7 cellular contexts compared by ENCODE assay signal in genomic region chr12:27780612-27781408, GRCh38. TPM values are rescaled to one million over a fixed set of nuclear protein-coding genes. Genes with fewer than 3 reads are reported as not detected.
DNase-seq lines count a peak whose midpoint lies in the region; ATAC-seq and TF ChIP-seq lines count a peak whose summit lies in the region.

No MANE protein-coding gene starts in this region.

- H3K4me1 ChIP-seq in naive thymus-derived CD4-positive, alpha-beta T cell (ENCODE audit: control insufficient read depth in 2 of 2, insufficient read depth in 2 of 2, low read length in 2 of 2): peaks cover 5 to 12% of the 10 kb centered on the region in 2 donors
- peaks cover 32% of the 10 kb centered on the region for H3K4me1 ChIP-seq in vagina

- POLR2A ChIA-PET in naive thymus-derived CD4-positive, alpha-beta T cell (lab: Charles Lee): interaction anchor here (0.6 to 3.5 kb wide), 11 partner anchors 9 to 839 kb away, joined by 3 to 17 read pairs (median 4); no protein-coding TSS in a partner anchor

- intact Hi-C loops in naive thymus-derived CD4-positive, alpha-beta T cell (cut with micrococcal nuclease): loop anchor here (1.0 to 10.0 kb wide), 12 partner anchors 19 to 1600 kb away; partner anchors contain the start of genes MRPS35 (in 2 of the 2), PPFIBP1 (in 2 of the 2), CCDC91 (in 1 of the 2) and ERGIC2 (in 1 of the 2)
- intact Hi-C loops in vagina (cut with DNase I): no loop called here

- H3K4me3 ChIP-seq in MG63 (peak overlapping the region; percentile 76), epithelial cell of esophagus (ENCODE audit: low read length) (peak overlapping the region; percentile 69), vagina (peak overlapping the region; percentile 68 to 89)
- peak overlapping the region; percentile 81 for H3K4me3 ChIP-seq in naive thymus-derived CD4-positive, alpha-beta T cell (ENCODE audit: low read length)

- peaks cover 0 to 17% (median 0%) of the 10 kb centered on the region in 5 donors for H3K27me3 Mint-ChIP-seq in naive thymus-derived CD4-positive, alpha-beta T cell

- peak overlapping the region; percentile 76 for H3K27ac ChIP-seq in naive thymus-derived CD4-positive, alpha-beta T cell (ENCODE audit: low read depth, low read length)
- H3K27ac ChIP-seq in vagina: peak overlapping the region; percentile 86

- peaks cover 24 to 49% (median 44%) of the 10 kb centered on the region in 7 donors for H3K4me1 Mint-ChIP-seq in naive thymus-derived CD4-positive, alpha-beta T cell

- TF ChIP-seq CTCF in epithelial cell of esophagus (IDR thresholded peaks at IDR 0.05; ENCODE audit: insufficient read depth, low read depth, low read length, missing control alignments): no peak
- no peak for TF ChIP-seq CTCF in vagina (IDR thresholded peaks at IDR 0.05)

- TF ChIP-seq POLR2A in vagina (IDR thresholded peaks at IDR 0.05): no peak

- H3K9me3 ChIP-seq in MG63: no peaks in the 10 kb centered on the region
- no peaks in the 10 kb centered on the region for H3K9me3 ChIP-seq in naive thymus-derived CD4-positive, alpha-beta T cell (ENCODE audit: control insufficient read depth in 2 of 3, low read length in 3 of 3)
- no peaks in the 10 kb centered on the region for H3K9me3 ChIP-seq in vagina

- peak overlapping the region; percentile 81 to 88 (median 86) for H3K4me3 Mint-ChIP-seq in naive thymus-derived CD4-positive, alpha-beta T cell

- peak overlapping the region; percentile 67 to 90 (median 77) for H3K27ac Mint-ChIP-seq in naive thymus-derived CD4-positive, alpha-beta T cell

- no peaks in the 10 kb centered on the region for H3K27me3 ChIP-seq in MG63
- no peaks in the 10 kb centered on the region for H3K27me3 ChIP-seq in naive thymus-derived CD4-positive, alpha-beta T cell (ENCODE audit: control insufficient read depth in 2 of 2, insufficient read depth in 2 of 2, low read length in 2 of 2)
- no peaks in the 10 kb centered on the region for H3K27me3 ChIP-seq in vagina

- ATAC-seq in GM18502 (IDR thresholded peaks at IDR 0.05; ENCODE audit: poor library complexity, unreplicated experiment): peak; percentile 38
- ATAC-seq in activated CD4-positive, CD25-positive, alpha-beta regulatory T cell treated with anti-CD3 and anti-CD28 coated beads, Interleukin-2, amount 50 U/mL, for 24 hours: peak; percentile 31
- ATAC-seq in naive thymus-derived CD4-positive, alpha-beta T cell: peak; percentile 30

- peak; percentile 56 for DNase-seq in HCEC 1CT
- peak; percentile 35 for DNase-seq in MG63
- DNase-seq in epithelial cell of esophagus (ENCODE audit: low read depth): peak; percentile 59
- peak in 3 of 9 donors; percentile 7 to 22 (median 8) for DNase-seq in naive thymus-derived CD4-positive, alpha-beta T cell
- peak in 1 of 2 donors; percentile 87 for DNase-seq in vagina (ENCODE audit: extremely low spot score in 2 of 2)

- CTCF ChIA-PET in naive thymus-derived CD4-positive, alpha-beta T cell (lab: Charles Lee): interaction anchor here (0.9 to 1.0 kb wide), 2 partner anchors 41 to 348 kb away, joined by 3 to 4 read pairs; no protein-coding TSS in a partner anchor

- H3K9me3 Mint-ChIP-seq in naive thymus-derived CD4-positive, alpha-beta T cell: no peaks in the 10 kb centered on the region

- peaks cover 0 to 25% (median 8%) of the 10 kb centered on the region in 5 donors for H3K36me3 Mint-ChIP-seq in naive thymus-derived CD4-positive, alpha-beta T cell

- peaks cover 34% of the 10 kb centered on the region for H3K36me3 ChIP-seq in MG63
- peaks cover 0 to 4% (median 0%) of the 10 kb centered on the region in 3 experiments for H3K36me3 ChIP-seq in naive thymus-derived CD4-positive, alpha-beta T cell (ENCODE audit: control insufficient read depth in 2 of 3, insufficient read depth in 3 of 3, low read length in 3 of 3)
- H3K36me3 ChIP-seq in vagina: no peaks in the 10 kb centered on the region

RNA-seq across cellular contexts. Expression of gene MANSC4, which starts 0.8 kb away (rescaled TPM):
- not detected in 2 replicates for total RNA-seq in MG63 (2014; rRNA removed; shearing (Covaris generic); ENCODE audit: low replicate concordance)
- total RNA-seq in naive thymus-derived CD4-positive, alpha-beta T cell: under 1 TPM in 1 of 5 experiments, not detected in 4; 0.64 TPM
- not detected for polyA plus RNA-seq in naive thymus-derived CD4-positive, alpha-beta T cell
- total RNA-seq in vagina: not detected

RNA-seq across cellular contexts. Expression of gene KLHL42, which starts 0.8 kb away (rescaled TPM):
- 10.6 and 13.6 TPM in 2 replicates for total RNA-seq in MG63 (2014; rRNA removed; shearing (Covaris generic); ENCODE audit: low replicate concordance)
- total RNA-seq in naive thymus-derived CD4-positive, alpha-beta T cell: 10 to 100 TPM; 16.0 to 27.0 (median 18.4) TPM
- polyA plus RNA-seq in naive thymus-derived CD4-positive, alpha-beta T cell: 10 to 100 TPM in 1 of 2 donors, 1 to 10 TPM in 1; 9.6 to 11.4 TPM
- 30.0 TPM for total RNA-seq in vagina
